In the genomic region with DNA sequence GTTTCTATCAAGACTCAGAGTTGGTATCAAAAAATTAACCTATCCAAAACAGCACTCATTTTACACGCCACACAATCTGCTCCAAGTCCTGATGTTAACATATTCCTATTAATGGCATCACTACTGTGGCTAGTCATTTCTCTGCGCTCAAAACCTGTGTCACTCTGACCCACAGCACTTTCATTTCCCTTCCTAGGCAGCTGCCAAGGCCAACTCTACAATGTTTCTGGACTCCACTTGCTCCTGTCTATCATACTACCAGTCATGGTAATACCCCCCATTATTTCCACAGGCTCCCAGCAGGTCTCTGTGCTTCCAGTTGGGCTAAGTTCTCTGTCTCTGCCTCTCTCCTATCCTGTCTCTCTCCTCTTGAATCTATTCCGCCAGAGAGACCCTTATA, we compare ENCODE assay signal across 16 cellular contexts.
DNase-seq lines count a peak whose midpoint lies in the region; ATAC-seq and TF ChIP-seq lines count a peak whose summit lies in the region.
"Had no signal": no experiment of that assay in that cellular context is flagged by ENCODE, and none has a peak within 500 bp of the region (broad histone marks: within the 10 kb centered on the region; RNA-seq: fewer than 3 reads in every experiment).

No MANE protein-coding gene starts in this region.

- intact Hi-C loops in CD8-positive, alpha-beta T cell (cut with DNase I, micrococcal nuclease): no loop called here
- intact Hi-C loops in mammary epithelial cell (cut with micrococcal nuclease): no loop called here

- H3K9me3 Mint-ChIP-seq in CD8-positive, alpha-beta T cell: peaks cover 6% of the 10 kb centered on the region
- H3K9me3 Mint-ChIP-seq in naive thymus-derived CD8-positive, alpha-beta T cell: peaks cover 0 to 12% (median 8%) of the 10 kb centered on the region in 9 donors

- TF ChIP-seq CTCF in CD8-positive, alpha-beta T cell (IDR thresholded peaks at IDR 0.05): no peak
- no peak for TF ChIP-seq CTCF in mammary epithelial cell (conservative IDR thresholded peaks at IDR 0.05 in 1 of 2, IDR thresholded peaks at IDR 0.05 in 1 of 2; ENCODE audit: extremely low read depth in 1 of 2, insufficient read depth in 1 of 2, low read depth in 1 of 2, low read length in 2 of 2)

- H3K27me3 Mint-ChIP-seq in CD8-positive, alpha-beta T cell (ENCODE audit: low read depth): no peaks in the 10 kb centered on the region
- no peaks in the 10 kb centered on the region for H3K27me3 Mint-ChIP-seq in naive thymus-derived CD8-positive, alpha-beta T cell
- H3K27me3 Mint-ChIP-seq: B cell; CD4-positive, alpha-beta memory T cell had no signal

- no peaks in the 10 kb centered on the region for H3K9me3 ChIP-seq in CD8-positive, alpha-beta T cell (ENCODE audit: low read length)
- H3K9me3 ChIP-seq in mammary epithelial cell (replicated peaks; ENCODE audit: insufficient read depth, low read length): no peaks in the 10 kb centered on the region

- H3K36me3 Mint-ChIP-seq in CD8-positive, alpha-beta T cell: peaks cover 72% of the 10 kb centered on the region
- peaks cover 51 to 70% (median 52%) of the 10 kb centered on the region in 3 donors for H3K36me3 Mint-ChIP-seq in naive thymus-derived CD8-positive, alpha-beta T cell

- DNase-seq in CD8-positive, alpha-beta T cell: no peak
- peak; percentile 19 for DNase-seq in RPMI8226
- no peak for DNase-seq in naive thymus-derived CD8-positive, alpha-beta T cell
- no peak for DNase-seq in mammary epithelial cell
- no peak for DNase-seq in retina
- DNase-seq: CD4-positive, alpha-beta memory T cell; KBM-7; NCI-H1048; NCI-H1436 treated with DMSO at 0.1 percent for 48 hours; NCI-H2081; NCI-H774 had no signal

- BruUV-seq in mammary epithelial cell (replicated peaks; lab: Mats Ljungman, UMichigan): no TSS peak

- no peak overlapping the region for H3K4me3 Mint-ChIP-seq in CD8-positive, alpha-beta T cell
- H3K4me3 Mint-ChIP-seq in naive thymus-derived CD8-positive, alpha-beta T cell: peak overlapping the region in 1 of 10 donors; percentile 47
- H3K4me3 Mint-ChIP-seq: B cell; CD4-positive, alpha-beta memory T cell had no signal

- POLR2A ChIA-PET in CD8-positive, alpha-beta T cell (lab: Charles Lee): no interaction called here
- POLR2A ChIA-PET in naive thymus-derived CD8-positive, alpha-beta T cell (lab: Charles Lee): no interaction called here

- H3K27ac ChIP-seq in CD8-positive, alpha-beta T cell (ENCODE audit: low read depth, low read length): no peak overlapping the region
- no peak overlapping the region for H3K27ac ChIP-seq in mammary epithelial cell (ENCODE audit: insufficient read depth, low read depth, low read length)
- H3K27ac ChIP-seq: 22Rv1 had no signal

- no peak overlapping the region for H3K4me2 ChIP-seq in mammary epithelial cell (ENCODE audit: insufficient read depth, low read depth, low read length)

- H3K27me3 ChIP-seq in CD8-positive, alpha-beta T cell (ENCODE audit: insufficient read depth, low read length): no peaks in the 10 kb centered on the region
- no peaks in the 10 kb centered on the region for H3K27me3 ChIP-seq in mammary epithelial cell (ENCODE audit: insufficient read depth, low read length)

- H2AFZ ChIP-seq in mammary epithelial cell (ENCODE audit: low read depth, low read length): no peak overlapping the region

- CTCF ChIA-PET in CD8-positive, alpha-beta T cell (lab: Charles Lee): no interaction called here
- CTCF ChIA-PET in mammary epithelial cell (lab: Charles Lee; ENCODE audit: low non-redundant PET): no interaction called here

- peaks cover 5% of the 10 kb centered on the region for H3K36me3 ChIP-seq in CD8-positive, alpha-beta T cell (ENCODE audit: insufficient read depth, low read length)
- no peaks in the 10 kb centered on the region for H3K36me3 ChIP-seq in mammary epithelial cell (ENCODE audit: insufficient read depth, low read length)

- no peak for ATAC-seq in CD8-positive, alpha-beta T cell
- peak; percentile 49 for ATAC-seq in HG02759 (IDR thresholded peaks at IDR 0.05; ENCODE audit: unreplicated experiment)
- no peak for ATAC-seq in naive thymus-derived CD8-positive, alpha-beta T cell
- ATAC-seq in HG03159 (IDR thresholded peaks at IDR 0.05; ENCODE audit: unreplicated experiment): no peak
- ATAC-seq in HG03045 (IDR thresholded peaks at IDR 0.05; ENCODE audit: unreplicated experiment): no peak

- no peaks in the 10 kb centered on the region for H3K79me2 ChIP-seq in mammary epithelial cell (ENCODE audit: insufficient read depth, low read length)

- WGBS in mammary epithelial cell (ENCODE audit: low coverage, missing lambda C conversion rate): 96% methylated on average over 3 of the region's 3 CpGs

- no peak overlapping the region for H3K4me3 ChIP-seq in CD8-positive, alpha-beta T cell (ENCODE audit: low read depth, low read length)
- H3K4me3 ChIP-seq in mammary epithelial cell (replicated peaks in 1 of 3; ENCODE audit: insufficient read depth in 1 of 3, low read depth in 2 of 3, low read length in 3 of 3): no peak overlapping the region

- peak overlapping the region; percentile 81 for H3K27ac Mint-ChIP-seq in CD8-positive, alpha-beta T cell
- H3K27ac Mint-ChIP-seq in naive thymus-derived CD8-positive, alpha-beta T cell: peak overlapping the region in 8 of 10 donors; percentile 6 to 75 (median 60)
- H3K27ac Mint-ChIP-seq: B cell had no signal

- H3K4me1 Mint-ChIP-seq in CD8-positive, alpha-beta T cell (ENCODE audit: low read depth): peaks cover 47% of the 10 kb centered on the region
- H3K4me1 Mint-ChIP-seq in naive thymus-derived CD8-positive, alpha-beta T cell: peaks cover 23 to 54% (median 42%) of the 10 kb centered on the region in 4 donors
- H3K4me1 Mint-ChIP-seq: B cell had no signal

- H4K20me1 ChIP-seq in mammary epithelial cell (ENCODE audit: insufficient read depth, low read length): no peaks in the 10 kb centered on the region

- in situ Hi-C loops in mammary epithelial cell (cut with MboI; ENCODE audit: low sequenced_read_pairs in 2 of 2): no loop called here

- dilution Hi-C loops in mammary epithelial cell (cut with HindIII; ENCODE audit: low sequenced_read_pairs): no loop called here

- peaks cover 10% of the 10 kb centered on the region for H3K4me1 ChIP-seq in CD8-positive, alpha-beta T cell (ENCODE audit: insufficient read depth, low read length)
- H3K4me1 ChIP-seq in mammary epithelial cell (ENCODE audit: insufficient read depth, low read length): no peaks in the 10 kb centered on the region

- H3K9ac ChIP-seq in mammary epithelial cell (ENCODE audit: insufficient read depth, low read length): no peak overlapping the region
